In the genomic region with DNA sequence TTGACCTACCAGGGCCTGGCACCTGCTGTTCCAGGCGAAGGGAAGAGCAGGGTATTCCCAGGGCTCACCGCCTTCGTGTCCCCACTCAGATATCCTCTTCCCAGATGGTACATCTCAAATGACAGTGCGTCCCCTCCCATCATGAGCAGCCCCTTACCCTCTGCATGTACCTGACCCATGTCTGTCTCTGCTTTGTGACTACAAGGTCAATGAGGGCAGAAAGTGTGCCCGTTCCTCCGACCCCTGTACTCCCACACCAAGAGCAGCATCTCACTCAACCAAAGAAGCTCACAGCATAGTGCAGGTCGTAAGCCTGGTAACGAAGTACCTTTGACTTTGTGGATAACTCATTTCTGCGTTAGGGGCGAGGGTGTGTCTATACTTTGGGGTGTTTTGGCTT, we compare ENCODE assay signal across 31 cellular contexts.
"Had no signal": no experiment of that assay in that cellular context is flagged by ENCODE, and none has a peak within 500 bp of the region (broad histone marks: within the 10 kb centered on the region; RNA-seq: fewer than 3 reads in every experiment).

No MANE protein-coding gene starts in this region.

- H3K27ac Mint-ChIP-seq: activated B cell treated with CpG ODN at 0.5 μM for 24 hours; activated CD4-positive, alpha-beta memory T cell treated with anti-CD3 and anti-CD28 coated beads for 36 hours; activated CD8-positive, alpha-beta memory T cell treated with anti-CD3 and anti-CD28 coated beads, Interleukin-2, amount 10 ng/mL, durations not matched to agents 7 days and 5 days; activated CD8-positive, alpha-beta T cell treated with anti-CD3 and anti-CD28 coated beads, Interleukin-2, amount 10 ng/mL, durations not matched to agents 7 days and 5 days; activated naive CD8-positive, alpha-beta T cell; activated T-cell treated with anti-CD3 and anti-CD28 coated beads, Interleukin-2, amount 50 U/mL, for 24 hours; activated T-cell treated with anti-CD3 and anti-CD28 coated beads, Interleukin-2, amount 50 U/mL, for 72 hours; T-helper 2 cell treated with Interferon-gamma antibody and Interleukin-4, amounts not matched to agents 5 μg/mL and 100 μg/mL, for 36 hours had no signal

- H3K27me3 Mint-ChIP-seq: activated B cell treated with CpG ODN at 0.5 μM for 24 hours; activated CD4-positive, alpha-beta memory T cell treated with anti-CD3 and anti-CD28 coated beads for 36 hours; activated CD8-positive, alpha-beta memory T cell treated with anti-CD3 and anti-CD28 coated beads, Interleukin-2, amount 10 ng/mL, durations not matched to agents 7 days and 5 days; activated naive CD8-positive, alpha-beta T cell; activated T-cell treated with anti-CD3 and anti-CD28 coated beads, Interleukin-2, amount 50 U/mL, for 24 hours; T-helper 17 cell had no signal

- H3K4me3 Mint-ChIP-seq: activated B cell treated with CpG ODN at 0.5 μM for 24 hours; activated CD4-positive, alpha-beta memory T cell treated with anti-CD3 and anti-CD28 coated beads for 36 hours; activated CD8-positive, alpha-beta memory T cell treated with anti-CD3 and anti-CD28 coated beads, Interleukin-2, amount 10 ng/mL, durations not matched to agents 7 days and 5 days; activated CD8-positive, alpha-beta T cell treated with anti-CD3 and anti-CD28 coated beads, Interleukin-2, amount 10 ng/mL, durations not matched to agents 7 days and 5 days; activated naive CD8-positive, alpha-beta T cell; activated T-cell treated with anti-CD3 and anti-CD28 coated beads, Interleukin-2, amount 50 U/mL, for 24 hours; activated T-cell treated with anti-CD3 and anti-CD28 coated beads, Interleukin-2, amount 50 U/mL, for 72 hours; T-helper 17 cell; T-helper 2 cell treated with Interferon-gamma antibody and Interleukin-4, amounts not matched to agents 5 μg/mL and 100 μg/mL, for 36 hours had no signal

- H3K4me1 Mint-ChIP-seq: activated B cell treated with CpG ODN at 0.5 μM for 24 hours; activated CD8-positive, alpha-beta memory T cell treated with anti-CD3 and anti-CD28 coated beads, Interleukin-2, amount 10 ng/mL, durations not matched to agents 7 days and 5 days had no signal

- H3K27me3 ChIP-seq: brain microvascular endothelial cell, colonic mucosa, esophagus squamous epithelium, gastroesophageal sphincter had no signal

- H3K9me3 Mint-ChIP-seq: activated T-cell treated with anti-CD3 and anti-CD28 coated beads, Interleukin-2, amount 50 U/mL, for 72 hours; T-helper 2 cell treated with Interferon-gamma antibody and Interleukin-4, amounts not matched to agents 5 μg/mL and 100 μg/mL, for 36 hours had no signal

- H3K4me3 ChIP-seq: colonic mucosa, esophagus squamous epithelium, gastroesophageal sphincter had no signal

- DNase-seq: activated B cell treated with CpG ODN at 0.5 μM for 24 hours; activated CD4-positive, alpha-beta memory T cell treated with anti-CD3 and anti-CD28 coated beads for 36 hours; activated CD4-positive, alpha-beta T cell treated with anti-CD3 and anti-CD28 coated beads for 48 hours; activated CD4-positive, alpha-beta T cell treated with anti-CD3 and anti-CD28 coated beads, Interleukin-2, amount 50 U/mL, for 1 hour; activated CD8-positive, alpha-beta memory T cell treated with anti-CD3 and anti-CD28 coated beads, Interleukin-2, amount 10 ng/mL, durations not matched to agents 7 days and 5 days; activated CD8-positive, alpha-beta memory T cell treated with anti-CD3 and anti-CD28 coated beads, Interleukin-2, amount 50 U/mL, for 4 hours; activated CD8-positive, alpha-beta T cell treated with anti-CD3 and anti-CD28 coated beads, Interleukin-2, amount 10 ng/mL, durations not matched to agents 7 days and 5 days; activated gamma-delta T cell; activated naive CD4-positive, alpha-beta T cell; activated naive CD4-positive, alpha-beta T cell treated with anti-CD3 and anti-CD28 coated beads, Interleukin-2, amount 50 U/mL, for 16 hours; activated T-cell treated with anti-CD3 and anti-CD28 coated beads, Interleukin-2, amount 50 U/mL, for 24 hours; activated T-cell treated with anti-CD3 and anti-CD28 coated beads, Interleukin-2, amount 50 U/mL, for 72 hours; amniotic stem cell; brain microvascular endothelial cell; colonic mucosa; effector CD8-positive, alpha-beta T cell; esophagus squamous epithelium; foreskin melanocyte; T-helper 1 cell; T-helper 17 cell; T1000; WERI-Rb-1 had no signal

- FAIRE-seq: astrocyte, bronchial epithelial cell, endometrium, endothelial cell of umbilical vein had no signal

- H3K9me3 ChIP-seq: colonic mucosa, esophagus squamous epithelium, gastroesophageal sphincter had no signal

- H3K4me1 ChIP-seq: colonic mucosa, esophagus squamous epithelium had no signal

- H3K27ac ChIP-seq: brain microvascular endothelial cell, colonic mucosa, epithelial cell of prostate, esophagus squamous epithelium, gastroesophageal sphincter, WERI-Rb-1 had no signal

- H3K36me3 Mint-ChIP-seq: activated CD8-positive, alpha-beta memory T cell treated with anti-CD3 and anti-CD28 coated beads, Interleukin-2, amount 10 ng/mL, durations not matched to agents 7 days and 5 days had no signal

- ATAC-seq: activated CD4-positive, CD25-positive, alpha-beta regulatory T cell treated with anti-CD3 and anti-CD28 coated beads, Interleukin-2, amount 50 U/mL, for 24 hours; activated CD8-positive, alpha-beta memory T cell treated with anti-CD3 and anti-CD28 coated beads, Interleukin-2, amount 10 ng/mL, durations not matched to agents 7 days and 5 days; activated CD8-positive, alpha-beta T cell treated with anti-CD3 and anti-CD28 coated beads, Interleukin-2, amount 10 ng/mL, durations not matched to agents 7 days and 5 days; activated T-cell treated with anti-CD3 and anti-CD28 coated beads, Interleukin-2, amount 50 U/mL, for 72 hours; gastroesophageal sphincter; T-helper 17 cell had no signal

- H3K36me3 ChIP-seq: brain microvascular endothelial cell, colonic mucosa, esophagus squamous epithelium, gastroesophageal sphincter, WERI-Rb-1 had no signal
